ENCODE assay signal across 8 cellular contexts in the genomic region with DNA sequence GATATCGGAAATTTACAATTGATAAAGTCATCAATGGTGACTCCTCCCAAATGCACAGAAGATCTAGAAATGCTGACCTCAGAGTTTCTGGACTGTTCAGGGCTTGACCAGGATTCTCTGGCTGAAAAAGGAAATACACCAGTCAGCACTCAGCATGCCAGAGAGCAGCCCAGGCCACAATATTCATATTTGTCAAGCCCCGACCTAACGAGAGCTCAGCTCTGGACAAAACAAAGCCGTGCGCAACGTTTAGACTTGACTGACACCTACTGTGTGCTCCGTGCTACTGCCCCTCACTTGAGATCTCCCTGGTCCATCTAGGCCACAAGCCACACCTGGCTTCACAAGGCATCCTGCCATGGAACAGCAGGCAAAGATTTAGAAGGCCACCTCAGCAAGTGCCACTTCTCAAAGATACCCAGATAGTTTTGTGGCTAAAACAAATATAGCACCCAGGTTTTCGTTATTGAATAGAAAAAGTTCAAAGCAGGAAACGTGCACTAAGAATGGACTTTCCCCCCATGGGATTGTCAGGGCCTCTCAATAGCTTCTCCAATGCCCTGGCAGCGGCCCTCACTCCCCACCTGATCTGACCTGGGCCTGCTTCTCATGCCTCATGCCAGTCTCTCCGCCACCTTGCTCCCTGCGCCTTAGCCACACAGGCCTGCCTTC.
A peak's percentile ranks its signal among the peaks of the same experiment; 100 is the strongest.
DNase-seq lines count a peak whose midpoint lies in the region; ATAC-seq and TF ChIP-seq lines count a peak whose summit lies in the region.

No MANE protein-coding gene starts in this region.

- peak overlapping the region in 4 of 10 experiments; percentile 5 to 13 (median 8); a peak in 1 of 20 replicates for H3K4me3 ChIP-seq in BLaER1 treated with 17β-estradiol and CSF1 and Interleukin-3, amounts not matched to agents 10 nM and 100 nM
- H3K4me3 ChIP-seq in ascending aorta = no peak overlapping the region

- ATAC-seq in GM18909 (IDR thresholded peaks at IDR 0.05; ENCODE audit: poor library complexity, unreplicated experiment) (peak; percentile 63), HG03442 (IDR thresholded peaks at IDR 0.05; ENCODE audit: unreplicated experiment) (peak; percentile 67)

- H3K27ac ChIP-seq in BLaER1 treated with 17β-estradiol and CSF1 and Interleukin-3, amounts not matched to agents 10 nM and 100 nM = peak overlapping the region; percentile 65 to 94 (median 87)
- peak overlapping the region; percentile 49 to 51 for H3K27ac ChIP-seq in ascending aorta

- no peaks in the 10 kb centered on the region for H3K27me3 ChIP-seq in BLaER1 treated with 17β-estradiol and CSF1 and Interleukin-3, amounts not matched to agents 10 nM and 100 nM
- no peaks in the 10 kb centered on the region for H3K27me3 ChIP-seq in ascending aorta

- H3K36me3 ChIP-seq in BLaER1 treated with 17β-estradiol and CSF1 and Interleukin-3, amounts not matched to agents 10 nM and 100 nM = peaks cover 0 to 95% (median 65%) of the 10 kb centered on the region in 11 experiments; a peak in 19 of 22 replicates
- no peaks in the 10 kb centered on the region for H3K36me3 ChIP-seq in ascending aorta

- H3K4me2 ChIP-seq in BLaER1 treated with 17β-estradiol and CSF1 and Interleukin-3, amounts not matched to agents 10 nM and 100 nM = peak overlapping the region; percentile 78 to 97 (median 84)

- H3K4me1 ChIP-seq in BLaER1 treated with 17β-estradiol and CSF1 and Interleukin-3, amounts not matched to agents 10 nM and 100 nM = peaks cover 96 to 100% (median 99%) of the 10 kb centered on the region in 10 experiments
- H3K4me1 ChIP-seq in ascending aorta = peaks cover 0 to 31% of the 10 kb centered on the region in 2 donors

- H4K20me1 ChIP-seq in BLaER1 treated with 17β-estradiol and CSF1 and Interleukin-3, amounts not matched to agents 10 nM and 100 nM = peaks cover 0 to 100% (median 78%) of the 10 kb centered on the region in 11 experiments; a peak in 17 of 22 replicates

- DNase-seq in ascending aorta (ENCODE audit: low spot score in 2 of 2) (no peak), medulla oblongata (ENCODE audit: extremely low spot score) (peak; percentile 47), DMS153 (lab: John Stamatoyannopoulos, UW) (no peak), NCI-H524 (lab: John Stamatoyannopoulos, UW) (no peak)
- no peak for DNase-seq in activated CD4-positive, alpha-beta T cell treated with anti-CD3 and anti-CD28 coated beads for 1 hour

- H3K9me3 ChIP-seq in BLaER1 treated with 17β-estradiol and CSF1 and Interleukin-3, amounts not matched to agents 10 nM and 100 nM (replicated peaks in 1 of 11) = no peaks in the 10 kb centered on the region; a peak in 1 of 22 replicates
- H3K9me3 ChIP-seq in ascending aorta = no peaks in the 10 kb centered on the region

- peak overlapping the region; percentile 51 to 73 (median 63); a peak in 21 of 22 replicates for H3K9ac ChIP-seq in BLaER1 treated with 17β-estradiol and CSF1 and Interleukin-3, amounts not matched to agents 10 nM and 100 nM

- intact Hi-C loops in ascending aorta (cut with DNase I) = no loop called here

- peak in 2 of 3 experiments; percentile 4 to 49 for TF ChIP-seq CTCF in ascending aorta (IDR thresholded peaks at IDR 0.05)
